In the genomic region with DNA sequence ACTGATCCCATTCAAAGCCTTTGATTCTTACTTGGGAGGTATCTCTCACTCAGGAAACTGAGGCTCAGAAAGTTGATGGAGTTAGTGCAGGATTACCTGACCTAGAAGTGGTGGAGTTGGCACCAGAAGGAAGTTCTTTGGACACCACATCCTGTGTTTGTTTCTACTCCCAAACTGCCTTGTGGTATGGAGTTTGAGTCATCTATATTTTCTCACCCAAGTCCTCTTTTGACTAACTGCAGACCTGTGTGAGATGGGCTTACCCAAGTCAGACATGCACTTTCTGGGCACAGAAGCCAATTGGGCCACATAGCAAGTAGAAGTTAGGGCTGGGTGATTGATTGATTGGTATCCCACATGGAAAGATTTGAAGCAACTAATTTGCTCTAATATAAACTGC, we compare ENCODE assay signal across 7 cellular contexts. TPM values are rescaled to one million over a fixed set of nuclear protein-coding genes. Genes with fewer than 3 reads are reported as not detected.
DNase-seq lines count a peak whose midpoint lies in the region; ATAC-seq lines count a peak whose summit lies in the region.

No MANE protein-coding gene starts in this region.

- ATAC-seq in GM19351 (IDR thresholded peaks at IDR 0.05; ENCODE audit: unreplicated experiment) (peak; percentile 59), HG03432 (IDR thresholded peaks at IDR 0.05; ENCODE audit: unreplicated experiment) (peak; percentile 80)

- peak; percentile 23 to 24 for DNase-seq in activated T-cell treated with anti-CD3 and anti-CD28 coated beads, Interleukin-2, amount 50 U/mL, for 48 hours
- DNase-seq in non-pigmented ciliary epithelial cell (ENCODE audit: low read depth) (peak; percentile 23), NCI-H1105 treated with DMSO at 0.1 percent for 48 hours (lab: John Stamatoyannopoulos, UW) (no peak), ureter (ENCODE audit: low spot score) (no peak), NCI-H187 (lab: John Stamatoyannopoulos, UW) (no peak)

RNA-seq across cellular contexts. Expression of a gene that starts 36.1 kb away (rescaled TPM):
- total RNA-seq in ureter = 38.8 TPM

Comparison
In these comparisons a context has a peak if more than half of its experiments do, and no peak if none do; other contexts are left out.
1. DNase-seq: peak in activated T-cell treated with anti-CD3 and anti-CD28 coated beads, Interleukin-2, amount 50 U/mL, for 48 hours (2 of 2) and non-pigmented ciliary epithelial cell (single experiment); none in NCI-H1105 treated with DMSO at 0.1 percent for 48 hours (single experiment), ureter (single experiment) and NCI-H187 (0 of 2).